16 cellular contexts compared by ENCODE assay signal in the genomic region with DNA sequence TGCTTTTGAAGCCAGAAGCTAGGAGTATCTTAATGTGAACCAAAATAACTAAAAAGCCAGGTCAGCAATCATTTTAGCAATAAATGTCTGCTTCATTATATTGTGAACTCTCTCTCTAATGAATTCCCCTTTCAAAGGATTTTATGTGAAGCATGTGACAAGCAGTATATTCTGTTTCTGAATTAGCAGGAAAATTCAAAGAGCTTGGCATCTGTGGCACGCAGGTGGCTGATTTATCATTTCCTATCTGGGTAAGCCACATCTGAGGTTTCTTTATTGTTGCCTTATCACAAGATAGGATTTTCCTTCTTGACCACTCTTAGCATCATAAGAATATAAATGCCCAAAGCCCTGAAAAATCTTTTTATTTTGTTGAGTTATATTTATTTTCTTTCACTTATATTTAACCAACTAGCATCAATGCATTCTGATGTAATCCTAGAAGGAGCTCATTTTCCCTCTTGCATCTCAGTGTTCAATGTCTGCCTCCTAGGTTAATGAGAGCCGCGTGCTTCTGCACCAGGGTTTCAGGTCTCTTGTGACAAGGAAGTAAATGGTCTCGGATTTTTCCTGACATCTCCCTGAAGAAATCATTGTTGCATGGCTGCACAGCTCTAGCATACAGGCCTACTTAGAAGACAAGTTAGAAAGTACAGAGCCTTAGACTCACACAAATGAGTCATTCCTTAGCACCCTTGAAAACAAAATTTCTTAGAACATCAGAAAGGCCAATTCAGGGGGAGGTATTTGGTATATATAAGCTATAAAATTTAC. TPM values are rescaled to one million over a fixed set of nuclear protein-coding genes. Genes with fewer than 3 reads are reported as not detected.
DNase-seq lines count a peak whose midpoint lies in the region; ATAC-seq and TF ChIP-seq lines count a peak whose summit lies in the region.
"Had no signal": no experiment of that assay in that cellular context is flagged by ENCODE, and none has a peak within 500 bp of the region (broad histone marks: within the 10 kb centered on the region; RNA-seq: fewer than 3 reads in every experiment).

No MANE protein-coding gene starts in this region.

- DNase-seq in SK-N-SH (no peak), HT1080 (ENCODE audit: low read depth) (peak; percentile 54), neural crest cell (ENCODE audit: low read depth, low spot score) (no peak), NCI-H1092 treated with DMSO at 0.1 percent for 48 hours (lab: John Stamatoyannopoulos, UW) (no peak), KG1 (lab: John Stamatoyannopoulos, UW) (no peak), NK-92 (lab: John Stamatoyannopoulos, UW; ENCODE audit: unreplicated experiment) (no peak)
- DNase-seq in activated naive CD8-positive, alpha-beta T cell treated with anti-CD3 and anti-CD28 coated beads, Interleukin-2, amount 50 U/mL, for 24 hours = no peak
- DNase-seq: activated CD4-positive, alpha-beta T cell treated with anti-CD3 and anti-CD28 coated beads, Interleukin-2, amount 50 U/mL, for 1 hour; activated gamma-delta T cell treated with Interleukin-2 at 50 U/mL for 16 hours; GF-D8; NCI-H526 treated with DMSO at 0.1 percent for 48 hours; RPMI8226; stimulated activated naive CD4-positive, alpha-beta T cell had no signal

- H3K27ac ChIP-seq in SK-N-SH (ENCODE audit: low read depth in 2 of 2, low read length in 1 of 2) = no peak overlapping the region
- H3K27ac ChIP-seq: right atrium auricular region had no signal

- TF ChIP-seq CTCF in SK-N-SH (IDR thresholded peaks at IDR 0.05) = no peak
- TF ChIP-seq CTCF in neural crest cell (conservative IDR thresholded peaks at IDR 0.05) = no peak

- no peak overlapping the region for H3K9ac ChIP-seq in SK-N-SH

- no peak overlapping the region for H3K4me3 ChIP-seq in SK-N-SH (ENCODE audit: low read depth in 2 of 2, low read length in 1 of 2)
- H3K4me3 ChIP-seq: right atrium auricular region had no signal

- CTCF ChIA-PET in SK-N-SH (lab: Yijun Ruan, JAX) = interaction anchor here (1.2 to 1.8 kb wide), 2 partner anchors 12 to 23 kb away, joined by 3 to 4 read pairs; no protein-coding TSS in a partner anchor

- H3K36me3 Mint-ChIP-seq in activated naive CD8-positive, alpha-beta T cell treated with anti-CD3 and anti-CD28 coated beads, Interleukin-2, amount 50 U/mL, for 24 hours (ENCODE audit: low read depth) = no peaks in the 10 kb centered on the region
- H3K36me3 Mint-ChIP-seq in neural crest cell (ENCODE audit: low read depth) = no peaks in the 10 kb centered on the region

- no peaks in the 10 kb centered on the region for H3K9me3 ChIP-seq in SK-N-SH
- H3K9me3 ChIP-seq: right atrium auricular region had no signal

- no peaks in the 10 kb centered on the region for H3K9me3 Mint-ChIP-seq in activated naive CD8-positive, alpha-beta T cell treated with anti-CD3 and anti-CD28 coated beads, Interleukin-2, amount 50 U/mL, for 24 hours
- H3K9me3 Mint-ChIP-seq in neural crest cell = no peaks in the 10 kb centered on the region
- H3K9me3 Mint-ChIP-seq: central memory CD8-positive, alpha-beta T cell had no signal

- no peaks in the 10 kb centered on the region for H3K27me3 Mint-ChIP-seq in activated naive CD8-positive, alpha-beta T cell treated with anti-CD3 and anti-CD28 coated beads, Interleukin-2, amount 50 U/mL, for 24 hours
- H3K27me3 Mint-ChIP-seq in neural crest cell (ENCODE audit: low read depth) = no peaks in the 10 kb centered on the region
- H3K27me3 Mint-ChIP-seq: central memory CD8-positive, alpha-beta T cell had no signal

- H3K27me3 ChIP-seq in SK-N-SH (ENCODE audit: insufficient read depth) = no peaks in the 10 kb centered on the region
- H3K27me3 ChIP-seq: right atrium auricular region had no signal

- 98% methylated on average over 4 of the region's 4 CpGs for WGBS in SK-N-SH (ENCODE audit: low lambda C conversion rate)

- no peaks in the 10 kb centered on the region for H4K20me1 ChIP-seq in SK-N-SH (ENCODE audit: insufficient read depth)

- H2AFZ ChIP-seq in SK-N-SH (ENCODE audit: low read depth) = peak overlapping the region; percentile 21; the same call in 1 of the 2 replicates

- no peaks in the 10 kb centered on the region for H3K36me3 ChIP-seq in SK-N-SH (replicated peaks in 1 of 2; ENCODE audit: control insufficient read depth in 1 of 2, insufficient read depth in 2 of 2, low read length in 1 of 2)
- H3K36me3 ChIP-seq: right atrium auricular region had no signal

- TF ChIP-seq EP300 in SK-N-SH (IDR thresholded peaks at IDR 0.05; ENCODE audit: borderline replicate concordance in 1 of 2, low read depth in 1 of 2, low read length in 1 of 2) = no peak

- H3K27ac Mint-ChIP-seq in activated naive CD8-positive, alpha-beta T cell treated with anti-CD3 and anti-CD28 coated beads, Interleukin-2, amount 50 U/mL, for 24 hours = peak overlapping the region; percentile 55
- peak overlapping the region; percentile 16 for H3K27ac Mint-ChIP-seq in neural crest cell (ENCODE audit: unreplicated experiment)

- no peaks in the 10 kb centered on the region for H3F3A ChIP-seq in SK-N-SH (replicated peaks; ENCODE audit: insufficient read depth)

- H3K4me1 Mint-ChIP-seq in activated naive CD8-positive, alpha-beta T cell treated with anti-CD3 and anti-CD28 coated beads, Interleukin-2, amount 50 U/mL, for 24 hours = peaks cover 37% of the 10 kb centered on the region
- peaks cover 10% of the 10 kb centered on the region for H3K4me1 Mint-ChIP-seq in neural crest cell

- POLR2A ChIA-PET in SK-N-SH (lab: Yijun Ruan, JAX) = no interaction called here

- no peak for ATAC-seq in SK-N-SH treated with all-trans-retinoic acid at 6 μM for 48 hours
- peak; percentile 80 for ATAC-seq in activated naive CD8-positive, alpha-beta T cell treated with anti-CD3 and anti-CD28 coated beads, Interleukin-2, amount 50 U/mL, for 24 hours

- H3K4me3 Mint-ChIP-seq in activated naive CD8-positive, alpha-beta T cell treated with anti-CD3 and anti-CD28 coated beads, Interleukin-2, amount 50 U/mL, for 24 hours = peak overlapping the region; percentile 23
- no peak overlapping the region for H3K4me3 Mint-ChIP-seq in neural crest cell
- H3K4me3 Mint-ChIP-seq: central memory CD8-positive, alpha-beta T cell had no signal

- H3K4me1 ChIP-seq in SK-N-SH (ENCODE audit: control insufficient read depth in 1 of 2, insufficient read depth in 2 of 2, low read depth in 1 of 2, low read length in 1 of 2) = no peaks in the 10 kb centered on the region

- H3K9me2 ChIP-seq in SK-N-SH = no peaks in the 10 kb centered on the region

- no peak for TF ChIP-seq RAD21 in SK-N-SH (IDR thresholded peaks at IDR 0.05; ENCODE audit: low read length)

- no peak overlapping the region for H3K4me2 ChIP-seq in SK-N-SH

- no peaks in the 10 kb centered on the region for H3K79me2 ChIP-seq in SK-N-SH (ENCODE audit: insufficient read depth)

TF ChIP-seq in SK-N-SH, 30 proteins besides CTCF, POLR2A, EP300 and RAD21 (continues in another document):
- TF ChIP-seq TAF1 (IDR thresholded peaks at IDR 0.05; ENCODE audit: borderline replicate concordance, low read depth, low read length) (no peak), GABPA (IDR thresholded peaks at IDR 0.05; ENCODE audit: low read depth) (no peak)

TF ChIP-seq in SK-N-SH treated with all-trans-retinoic acid at 6 μM for 48 hours, 23 proteins besides CTCF, POLR2A, EP300 and RAD21 (continues in another document):
- TF ChIP-seq ZNF70 (CRISPR knock-in tag; IDR thresholded peaks at IDR 0.05) (no peak), ARNTL (CRISPR knock-in tag; IDR thresholded peaks at IDR 0.05; ENCODE audit: borderline replicate concordance, low read depth) (no peak), CSDC2 (CRISPR knock-in tag; IDR thresholded peaks at IDR 0.05) (no peak)
- TF ChIP-seq, protein P1, sequence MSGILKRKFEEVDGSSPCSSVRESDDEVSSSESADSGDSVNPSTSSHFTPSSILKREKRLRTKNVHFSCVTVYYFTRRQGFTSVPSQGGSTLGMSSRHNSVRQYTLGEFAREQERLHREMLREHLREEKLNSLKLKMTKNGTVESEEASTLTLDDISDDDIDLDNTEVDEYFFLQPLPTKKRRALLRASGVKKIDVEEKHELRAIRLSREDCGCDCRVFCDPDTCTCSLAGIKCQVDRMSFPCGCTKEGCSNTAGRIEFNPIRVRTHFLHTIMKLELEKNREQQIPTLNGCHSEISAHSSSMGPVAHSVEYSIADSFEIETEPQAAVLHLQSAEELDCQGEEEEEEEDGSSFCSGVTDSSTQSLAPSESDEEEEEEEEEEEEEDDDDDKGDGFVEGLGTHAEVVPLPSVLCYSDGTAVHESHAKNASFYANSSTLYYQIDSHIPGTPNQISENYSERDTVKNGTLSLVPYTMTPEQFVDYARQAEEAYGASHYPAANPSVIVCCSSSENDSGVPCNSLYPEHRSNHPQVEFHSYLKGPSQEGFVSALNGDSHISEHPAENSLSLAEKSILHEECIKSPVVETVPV (CRISPR knock-in tag; IDR thresholded peaks at IDR 0.05) = no peak
- TF ChIP-seq, protein P2, sequence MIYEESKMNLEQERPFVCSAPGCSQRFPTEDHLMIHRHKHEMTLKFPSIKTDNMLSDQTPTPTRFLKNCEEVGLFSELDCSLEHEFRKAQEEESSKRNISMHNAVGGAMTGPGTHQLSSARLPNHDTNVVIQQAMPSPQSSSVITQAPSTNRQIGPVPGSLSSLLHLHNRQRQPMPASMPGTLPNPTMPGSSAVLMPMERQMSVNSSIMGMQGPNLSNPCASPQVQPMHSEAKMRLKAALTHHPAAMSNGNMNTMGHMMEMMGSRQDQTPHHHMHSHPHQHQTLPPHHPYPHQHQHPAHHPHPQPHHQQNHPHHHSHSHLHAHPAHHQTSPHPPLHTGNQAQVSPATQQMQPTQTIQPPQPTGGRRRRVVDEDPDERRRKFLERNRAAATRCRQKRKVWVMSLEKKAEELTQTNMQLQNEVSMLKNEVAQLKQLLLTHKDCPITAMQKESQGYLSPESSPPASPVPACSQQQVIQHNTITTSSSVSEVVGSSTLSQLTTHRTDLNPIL (CRISPR knock-in tag; IDR thresholded peaks at IDR 0.05; ENCODE audit: low read depth) = no peak

RNA-seq across cellular contexts. Expression of a gene that starts 57.0 kb away (rescaled TPM):
- 2.4 and 3.1 TPM in 2 replicates for polyA plus RNA-seq in SK-N-SH (2012; rRNA removed)
- polyA plus RNA-seq in SK-N-SH (2012; cell fraction: cytosol; rRNA removed) = 3.2 and 3.3 TPM in 2 replicates
- polyA plus RNA-seq in SK-N-SH (2012; cell fraction: nucleus; rRNA removed) = 4.3 and 6.0 TPM in 2 replicates
- 3.9 and 7.7 TPM in 2 replicates for total RNA-seq in HT1080 (2014; rRNA removed; shearing (Covaris generic))
- polyA plus RNA-seq in HT1080 (2015; cell fraction: cytosol; rRNA removed) = 4.2 and 5.5 TPM in 2 replicates
- polyA plus RNA-seq in HT1080 (2015; cell fraction: nucleus; rRNA removed) = 10.2 and 10.8 TPM in 2 replicates
- total RNA-seq in neural crest cell = 28.6 and 29.9 TPM in 2 replicates
